6 cellular contexts compared by ENCODE assay signal in genomic region chr1:180702376-180702775, GRCh38.
DNase-seq lines count a peak whose midpoint lies in the region; ATAC-seq, FAIRE-seq and TF ChIP-seq lines count a peak whose summit lies in the region.
"Not testable (repeated sequence)": the region's sequence is repeated elsewhere in the genome, so short reads cannot be mapped to it uniquely, and the experiment has no call there.

No MANE protein-coding gene starts in this region.

- not testable (repeated sequence) for TF ChIP-seq CTCF in kidney (IDR thresholded peaks at IDR 0.05; ENCODE audit: borderline replicate concordance, extremely low read depth, insufficient read depth)

- not testable (repeated sequence) for H3K4me1 ChIP-seq in kidney (ENCODE audit: control insufficient read depth in 1 of 2, insufficient read depth in 1 of 2, low read depth in 1 of 2, low read length in 2 of 2); small intestine (ENCODE audit: control insufficient read depth in 2 of 2, insufficient read depth in 1 of 2, low read depth in 1 of 2, low read length in 1 of 2)

- not testable (repeated sequence) for H3K27me3 ChIP-seq in small intestine (ENCODE audit: control insufficient read depth in 2 of 2, insufficient read depth in 2 of 2, low read length in 2 of 2)

- intact Hi-C loops in kidney (cut with DNase I), result not testable (repeated sequence)

- not testable (repeated sequence) for H3K36me3 ChIP-seq in kidney (ENCODE audit: control insufficient read depth in 1 of 2, insufficient read depth in 2 of 2, low read length in 2 of 2); small intestine (ENCODE audit: control insufficient read depth in 2 of 2, insufficient read depth in 2 of 2, low read length in 2 of 2)

- not testable (repeated sequence) for DNase-seq in activated T-cell treated with anti-CD3 and anti-CD28 coated beads, Interleukin-2, amount 50 U/mL, for 72 hours; central memory CD8-positive, alpha-beta T cell (ENCODE audit: low spot score in 2 of 2); frontal cortex (ENCODE audit: low spot score in 2 of 2); kidney; small intestine

- not testable (repeated sequence) for H3K9me3 Mint-ChIP-seq in activated T-cell treated with anti-CD3 and anti-CD28 coated beads, Interleukin-2, amount 50 U/mL, for 72 hours
- peaks cover 17% of the 10 kb centered on the region for H3K9me3 Mint-ChIP-seq in central memory CD8-positive, alpha-beta T cell

- peak overlapping the region; percentile 65 for H3K27ac Mint-ChIP-seq in activated T-cell treated with anti-CD3 and anti-CD28 coated beads, Interleukin-2, amount 50 U/mL, for 72 hours
- H3K27ac Mint-ChIP-seq in central memory CD8-positive, alpha-beta T cell (ENCODE audit: low read depth), result not testable (repeated sequence)

- not testable (repeated sequence) for H3K4me3 ChIP-seq in kidney (ENCODE audit: low read length in 2 of 2); small intestine (ENCODE audit: low read depth in 1 of 2, low read length in 2 of 2)

- WGBS in small intestine, 3 donors, result 96 to 100% (median 97%) methylated on average over 2 of the region's 2 CpGs

- FAIRE-seq in G401.6 (lab: Jason Lieb, UNC), result peak; percentile 54
- FAIRE-seq in frontal cortex (lab: Jason Lieb, UNC), result peak; percentile 91
- FAIRE-seq in kidney (lab: Jason Lieb, UNC), result peak; percentile 51
- peak; percentile 19 for FAIRE-seq in small intestine (lab: Jason Lieb, UNC)

- not testable (repeated sequence) for H3K4me3 Mint-ChIP-seq in activated T-cell treated with anti-CD3 and anti-CD28 coated beads, Interleukin-2, amount 50 U/mL, for 72 hours
- peak overlapping the region; percentile 11 for H3K4me3 Mint-ChIP-seq in central memory CD8-positive, alpha-beta T cell

- not testable (repeated sequence) for H3K4me1 Mint-ChIP-seq in activated T-cell treated with anti-CD3 and anti-CD28 coated beads, Interleukin-2, amount 50 U/mL, for 72 hours (ENCODE audit: low read depth); central memory CD8-positive, alpha-beta T cell

- not testable (repeated sequence) for H3K27ac ChIP-seq in kidney (ENCODE audit: low read depth in 2 of 2, low read length in 2 of 2); small intestine (ENCODE audit: low read depth in 1 of 2, low read length in 1 of 2)

- not testable (repeated sequence) for H3K27me3 Mint-ChIP-seq in activated T-cell treated with anti-CD3 and anti-CD28 coated beads, Interleukin-2, amount 50 U/mL, for 72 hours (ENCODE audit: low read depth); central memory CD8-positive, alpha-beta T cell

- peaks cover 3 to 13% of the 10 kb centered on the region in 2 donors for H3K9me3 ChIP-seq in kidney (ENCODE audit: control insufficient read depth in 1 of 2, low read length in 2 of 2)
- H3K9me3 ChIP-seq in small intestine (ENCODE audit: control insufficient read depth, low read depth), result not testable (repeated sequence)

- ATAC-seq in activated T-cell treated with anti-CD3 and anti-CD28 coated beads, Interleukin-2, amount 50 U/mL, for 72 hours (replicated peaks in 1 of 2); central memory CD8-positive, alpha-beta T cell (replicated peaks; ENCODE audit: extremely low read depth, poor library complexity, severe bottlenecking): not testable (repeated sequence)

- H3K36me3 Mint-ChIP-seq in activated T-cell treated with anti-CD3 and anti-CD28 coated beads, Interleukin-2, amount 50 U/mL, for 72 hours (ENCODE audit: insufficient read depth in 2 of 2), result peaks cover 13 to 21% of the 10 kb centered on the region in 2 donors
- H3K36me3 Mint-ChIP-seq in central memory CD8-positive, alpha-beta T cell (ENCODE audit: insufficient read depth), result not testable (repeated sequence)

- H3K9ac ChIP-seq in kidney (ENCODE audit: low read length in 2 of 2), result not testable (repeated sequence)
